Comparison of ENCODE assay signal across 30 cellular contexts in genomic region chr10:115845958-115846357, GRCh38.
"Had no signal": no experiment of that assay in that cellular context is flagged by ENCODE, and none has a peak within 500 bp of the region (broad histone marks: within the 10 kb centered on the region; RNA-seq: fewer than 3 reads in every experiment).

No MANE protein-coding gene starts in this region.

- H3K4me3 Mint-ChIP-seq: naive thymus-derived CD8-positive, alpha-beta T cell; nephron; neural crest cell; stimulated activated naive B cell treated with anti-CD40 and anti-IgM and Interleukin-4, amounts not matched to agents 10 μg/mL and 1 μg/mL and 100 μg/mL, for 72 hours had no signal

- DNase-seq: kidney; left colon; left lung; lower lobe of right lung; mammary epithelial cell; mesenchymal stem cell; naive thymus-derived CD8-positive, alpha-beta T cell; nucleus accumbens; pancreas; posterior cingulate gyrus; retina; right cardiac atrium; stimulated activated CD4-positive, alpha-beta T cell treated with anti-CD3 and anti-CD28 coated beads, Interleukin-12 subunit alpha, Interleukin-12 subunit beta, amount 100 ng/mL, for 4 hours; stimulated activated CD4-positive, alpha-beta T cell treated with anti-CD3 and anti-CD28 coated beads, Interleukin-15, amount 100 ng/mL, for 24 hours; stimulated activated CD4-positive, alpha-beta T cell treated with anti-CD3 and anti-CD28 coated beads, Interleukin-2, amount 100 ng/mL, for 24 hours; stimulated activated CD4-positive, alpha-beta T cell treated with anti-CD3 and anti-CD28 coated beads, Interleukin-4, amount 100 ng/mL, for 1 hour; stimulated activated naive B cell treated with anti-CD40 and anti-IgM and Interleukin-4, amounts not matched to agents 10 μg/mL and 1 μg/mL and 100 μg/mL, for 72 hours; stimulated activated naive CD8-positive, alpha-beta T cell treated with anti-CD3 and anti-CD28 coated beads, Interleukin-15, Interleukin-2, amounts not matched to agents 100 U/mL and 50 U/mL, for 24 hours; stomach; tibial artery; trophoblast cell; upper lobe of right lung had no signal

- ATAC-seq: left colon; left lung; lower lobe of right lung; naive thymus-derived CD8-positive, alpha-beta T cell; pancreas; right cardiac atrium; sciatic nerve; stimulated activated naive B cell treated with anti-CD40 and anti-IgM and Interleukin-4, amounts not matched to agents 10 μg/mL and 1 μg/mL and 100 μg/mL, for 72 hours; stimulated activated naive CD8-positive, alpha-beta T cell treated with anti-CD3 and anti-CD28 coated beads, Interleukin-15, Interleukin-2, amounts not matched to agents 100 U/mL and 50 U/mL, for 24 hours; upper lobe of right lung had no signal

- H3K4me3 ChIP-seq: hepatocyte, left lung, lower lobe of right lung, pancreas, prostate gland, skin epidermis, stomach, suprapubic skin, thoracic aorta, tibial artery, upper lobe of right lung had no signal

- H3K36me3 Mint-ChIP-seq: naive thymus-derived CD8-positive, alpha-beta T cell; stimulated activated naive B cell treated with anti-CD40 and anti-IgM and Interleukin-4, amounts not matched to agents 10 μg/mL and 1 μg/mL and 100 μg/mL, for 72 hours had no signal

- H3K27me3 Mint-ChIP-seq: stimulated activated naive B cell treated with anti-CD40 and anti-IgM and Interleukin-4, amounts not matched to agents 10 μg/mL and 1 μg/mL and 100 μg/mL, for 72 hours had no signal

- H3K9me3 ChIP-seq: left lung, lower lobe of right lung, pancreas, prostate gland, stomach, suprapubic skin, thoracic aorta, tibial artery, upper lobe of right lung had no signal

- H3K27me3 ChIP-seq: hepatocyte, left lung, pancreas, stomach, suprapubic skin, tibial artery, upper lobe of right lung had no signal

- H3K9me3 Mint-ChIP-seq: nephron, neural crest cell had no signal

- H3K4me1 Mint-ChIP-seq: naive thymus-derived CD8-positive, alpha-beta T cell; stimulated activated naive B cell treated with anti-CD40 and anti-IgM and Interleukin-4, amounts not matched to agents 10 μg/mL and 1 μg/mL and 100 μg/mL, for 72 hours had no signal

- H3K36me3 ChIP-seq: left lung, lower lobe of right lung, pancreas, prostate gland, stomach, suprapubic skin, thoracic aorta, tibial artery, upper lobe of right lung had no signal

- H3K4me1 ChIP-seq: left lung, lower lobe of right lung, prostate gland, suprapubic skin, tibial artery, upper lobe of right lung had no signal

- H3K27ac ChIP-seq: hepatocyte, left lung, lower lobe of right lung, pancreas, prostate gland, skin epidermis, stomach, suprapubic skin, thoracic aorta, tibial artery, upper lobe of right lung had no signal

- H3K27ac Mint-ChIP-seq: naive thymus-derived CD8-positive, alpha-beta T cell; nephron; stimulated activated naive B cell treated with anti-CD40 and anti-IgM and Interleukin-4, amounts not matched to agents 10 μg/mL and 1 μg/mL and 100 μg/mL, for 72 hours had no signal
